ENCODE assay signal across 20 cellular contexts in genomic region chr4:38925492-38926418, GRCh38. TPM values are rescaled to one million over a fixed set of nuclear protein-coding genes. Genes with fewer than 3 reads are reported as not detected.
DNase-seq lines count a peak whose midpoint lies in the region; ATAC-seq and TF ChIP-seq lines count a peak whose summit lies in the region.
"Had no signal": no experiment of that assay in that cellular context is flagged by ENCODE, and none has a peak within 500 bp of the region (broad histone marks: within the 10 kb centered on the region; RNA-seq: fewer than 3 reads in every experiment).

No MANE protein-coding gene starts in this region.

- DNase-seq in Ammon's horn (ENCODE audit: low spot score), result peak; percentile 70
- DNase-seq in SK-N-DZ (ENCODE audit: low spot score), result peak; percentile 33
- DNase-seq in globus pallidus (ENCODE audit: low spot score), result peak; percentile 83
- peak; percentile 80 for DNase-seq in pons (ENCODE audit: low spot score)
- no peak for DNase-seq in NCI-H748 (lab: John Stamatoyannopoulos, UW; ENCODE audit: unreplicated experiment)
- DNase-seq in lower lobe of right lung, result no peak
- DNase-seq: activated CD8-positive, alpha-beta T cell treated with anti-CD3 and anti-CD28 coated beads for 36 hours; activated naive CD8-positive, alpha-beta T cell treated with anti-CD3 and anti-CD28 coated beads for 36 hours; activated T-cell treated with anti-CD3 and anti-CD28 coated beads, Interleukin-2, amount 50 U/mL, for 48 hours; CD4-positive, CD25-positive, alpha-beta regulatory T cell; DMS153; effector CD8-positive, alpha-beta T cell; left cardiac atrium; small intestine; T-cell; upper lobe of left lung had no signal

- no peaks in the 10 kb centered on the region for H3K4me1 ChIP-seq in lower lobe of right lung
- H3K4me1 ChIP-seq: upper lobe of left lung had no signal

- H3K27me3 ChIP-seq in lower lobe of right lung (ENCODE audit: low read depth), result no peaks in the 10 kb centered on the region
- H3K27me3 ChIP-seq: cardiac muscle cell, ovary, upper lobe of left lung had no signal

- ATAC-seq in HG02798 (IDR thresholded peaks at IDR 0.05; ENCODE audit: poor library complexity, unreplicated experiment), result no peak
- ATAC-seq in HG02642 (IDR thresholded peaks at IDR 0.05; ENCODE audit: poor library complexity, unreplicated experiment), result no peak
- ATAC-seq in lower lobe of right lung, result no peak
- ATAC-seq: activated CD8-positive, alpha-beta T cell treated with anti-CD3 and anti-CD28 coated beads for 36 hours; left cardiac atrium; T-cell had no signal

- H3K36me3 ChIP-seq in lower lobe of right lung, result peaks cover 97% of the 10 kb centered on the region
- H3K36me3 ChIP-seq: ovary had no signal

- intact Hi-C loops in lower lobe of right lung (cut with DNase I), result no loop called here

- no peak for TF ChIP-seq CTCF in lower lobe of right lung (IDR thresholded peaks at IDR 0.05)

- H3K4me3 ChIP-seq in lower lobe of right lung, result no peak overlapping the region
- H3K4me3 ChIP-seq: cardiac muscle cell, ovary, upper lobe of left lung had no signal

- no peaks in the 10 kb centered on the region for H3K9me3 ChIP-seq in lower lobe of right lung
- H3K9me3 ChIP-seq: ovary, upper lobe of left lung had no signal

- no peak overlapping the region for H3K27ac ChIP-seq in lower lobe of right lung
- H3K27ac ChIP-seq: cardiac muscle cell, upper lobe of left lung had no signal

RNA-seq across cellular contexts. Expression of gene FAM114A1, which starts 58.1 kb away (rescaled TPM):
- polyA plus RNA-seq in SK-N-DZ (2014; cell fraction: cytosol; rRNA removed), result 5.1 and 10.9 TPM in 2 replicates
- 6.9 and 13.3 TPM in 2 replicates for polyA plus RNA-seq in SK-N-DZ (2014; cell fraction: nucleus; rRNA removed)
- total RNA-seq in lower lobe of right lung, result 41.6 TPM
- total RNA-seq: CD4-positive, CD25-positive, alpha-beta regulatory T cell had no signal
- polyA plus RNA-seq: CD4-positive, CD25-positive, alpha-beta regulatory T cell had no signal

Comparison
In these comparisons a context has a peak if more than half of its experiments do, and no peak if none do; other contexts are left out.
1. DNase-seq: peak in Ammon's horn (single experiment), SK-N-DZ (single experiment), globus pallidus (single experiment) and pons (single experiment); none in NCI-H748 (single experiment) and lower lobe of right lung (single experiment).